Comparison of ENCODE assay signal across 15 cellular contexts in genomic region chr17:54898576-54898975, GRCh38.
"Had no signal": no experiment of that assay in that cellular context is flagged by ENCODE, and none has a peak within 500 bp of the region (broad histone marks: within the 10 kb centered on the region; RNA-seq: fewer than 3 reads in every experiment).

No MANE protein-coding gene starts in this region.

- DNase-seq: activated CD4-positive, CD25-positive, alpha-beta regulatory T cell; activated effector memory CD4-positive, alpha-beta T cell treated with Interleukin-2 at 50 U/mL for 16 hours; activated T-cell treated with anti-CD3 and anti-CD28 coated beads, Interleukin-2, amount 50 U/mL, for 1 hour; foreskin melanocyte; left ventricle myocardium inferior; pancreas; retina; stimulated activated CD4-positive, alpha-beta T cell treated with anti-CD3 and anti-CD28 coated beads, Interleukin-15, amount 100 ng/mL, for 24 hours; stimulated activated CD4-positive, alpha-beta T cell treated with anti-CD3 and anti-CD28 coated beads, Interleukin-4, amount 100 ng/mL, for 24 hours; stimulated activated naive CD8-positive, alpha-beta T cell treated with anti-CD3 and anti-CD28 coated beads, Interleukin-15, amount 100 ng/mL, for 72 hours; testis had no signal

- H3K4me1 Mint-ChIP-seq: memory B cell had no signal

- H3K4me3 Mint-ChIP-seq: activated naive CD4-positive, alpha-beta T cell treated with anti-CD3 and anti-CD28 coated beads, Interleukin-2, amount 50 U/mL, for 24 hours; memory B cell; stimulated activated naive CD8-positive, alpha-beta T cell treated with anti-CD3 and anti-CD28 coated beads, Interleukin-15, amount 100 ng/mL, for 72 hours; T-helper 1 cell treated with Interleukin-12 subunit alpha and Interleukin-12 subunit beta and Interleukin-4 antibody, amounts not matched to agents 30 μg/mL and 1 μg/mL, for 36 hours had no signal

- H3K27me3 ChIP-seq: pancreas, testis had no signal

- H3K36me3 Mint-ChIP-seq: activated naive CD4-positive, alpha-beta T cell treated with anti-CD3 and anti-CD28 coated beads, Interleukin-2, amount 50 U/mL, for 24 hours; memory B cell had no signal

- H3K4me3 ChIP-seq: esophagus muscularis mucosa, left ventricle myocardium inferior, pancreas, testis had no signal

- H3K9me3 Mint-ChIP-seq: activated naive CD4-positive, alpha-beta T cell treated with anti-CD3 and anti-CD28 coated beads, Interleukin-2, amount 50 U/mL, for 24 hours; memory B cell; stimulated activated naive CD8-positive, alpha-beta T cell treated with anti-CD3 and anti-CD28 coated beads, Interleukin-15, amount 100 ng/mL, for 72 hours; T-helper 1 cell treated with Interleukin-12 subunit alpha and Interleukin-12 subunit beta and Interleukin-4 antibody, amounts not matched to agents 30 μg/mL and 1 μg/mL, for 36 hours had no signal

- H3K27ac Mint-ChIP-seq: activated naive CD4-positive, alpha-beta T cell treated with anti-CD3 and anti-CD28 coated beads, Interleukin-2, amount 50 U/mL, for 24 hours; memory B cell; stimulated activated naive CD8-positive, alpha-beta T cell treated with anti-CD3 and anti-CD28 coated beads, Interleukin-15, amount 100 ng/mL, for 72 hours; T-helper 1 cell treated with Interleukin-12 subunit alpha and Interleukin-12 subunit beta and Interleukin-4 antibody, amounts not matched to agents 30 μg/mL and 1 μg/mL, for 36 hours had no signal

- H3K9me3 ChIP-seq: esophagus muscularis mucosa, left ventricle myocardium inferior, pancreas, testis had no signal

- H3K36me3 ChIP-seq: esophagus muscularis mucosa, left ventricle myocardium inferior, pancreas had no signal

- H3K27ac ChIP-seq: esophagus muscularis mucosa, left ventricle myocardium inferior, pancreas, testis had no signal

- ATAC-seq: pancreas; stimulated activated naive CD8-positive, alpha-beta T cell treated with anti-CD3 and anti-CD28 coated beads, Interleukin-15, amount 100 ng/mL, for 72 hours had no signal
